ENCODE assay signal across 1 cellular context in genomic region chr6:166382933-166383816, GRCh38.
TF ChIP-seq lines count a peak whose summit lies in the region.

Gene MPC1, minus strand, starts transcription at chr6:166382940. Its CDS starts 64 bp downstream, at chr6:166382876.

TF ChIP-seq in WTC11, 78 proteins besides CTCF, POLR2A, EP300 and RAD21 (continued from another document):
- TF ChIP-seq E2F1 (CRISPR knock-in tag; IDR thresholded peaks at IDR 0.05) (peak; percentile 26; the same call in 1 of the 2 replicates), GABPB1 (CRISPR knock-in tag; IDR thresholded peaks at IDR 0.05) (peak; percentile 80), ZBTB21 (CRISPR knock-in tag; IDR thresholded peaks at IDR 0.05; ENCODE audit: borderline replicate concordance) (0 out of 2 replicates have a peak, but pooled peaks have one; percentile 39), ETV6 (CRISPR knock-in tag; IDR thresholded peaks at IDR 0.05) (peak; percentile 60; the same call in 1 of the 2 replicates), FOXK1 (CRISPR knock-in tag; IDR thresholded peaks at IDR 0.05) (peak; percentile 65; the same call in 1 of the 2 replicates), MAX (CRISPR knock-in tag; IDR thresholded peaks at IDR 0.05) (peak; percentile 8), RORB (CRISPR knock-in tag; IDR thresholded peaks at IDR 0.05) (no peak), ZNF232 (CRISPR knock-in tag; IDR thresholded peaks at IDR 0.05) (peak; percentile 58; the same call in 1 of the 2 replicates), NFE2L1 (CRISPR knock-in tag; IDR thresholded peaks at IDR 0.05) (peak; percentile 86; the same call in 1 of the 2 replicates), JUN (CRISPR knock-in tag; IDR thresholded peaks at IDR 0.05) (peak; percentile 69; the same call in 1 of the 2 replicates), ZNF219 (CRISPR knock-in tag; IDR thresholded peaks at IDR 0.05; ENCODE audit: borderline replicate concordance) (peak; percentile 32; the same call in 1 of the 2 replicates), USF1 (CRISPR knock-in tag; IDR thresholded peaks at IDR 0.05) (0 out of 2 replicates have a peak, but pooled peaks have one; percentile 6), RELA (CRISPR knock-in tag; IDR thresholded peaks at IDR 0.05; ENCODE audit: borderline replicate concordance) (0 out of 2 replicates have a peak, but pooled peaks have one; percentile 42), HMGA2 (CRISPR knock-in tag; IDR thresholded peaks at IDR 0.05) (no peak), FOXP1 (CRISPR knock-in tag; IDR thresholded peaks at IDR 0.05; ENCODE audit: borderline replicate concordance) (peak; percentile 83; the same call in 1 of the 2 replicates), SP1 (CRISPR knock-in tag; conservative IDR thresholded peaks at IDR 0.05) (peak; percentile 99), E2F4 (CRISPR knock-in tag; IDR thresholded peaks at IDR 0.05; ENCODE audit: borderline replicate concordance, low read depth) (peak; percentile 93), TEAD4 (CRISPR knock-in tag; IDR thresholded peaks at IDR 0.05) (no peak), ESRRA (CRISPR knock-in tag; IDR thresholded peaks at IDR 0.05; ENCODE audit: borderline replicate concordance) (peak; percentile 96; the same call in 1 of the 2 replicates), ATF3 (CRISPR knock-in tag; conservative IDR thresholded peaks at IDR 0.05) (no peak), ZNF423 (CRISPR knock-in tag; IDR thresholded peaks at IDR 0.05) (peak; percentile 74), TEAD1 (CRISPR knock-in tag; IDR thresholded peaks at IDR 0.05) (peak; percentile 68; the same call in 1 of the 2 replicates), ZBTB43 (CRISPR knock-in tag; IDR thresholded peaks at IDR 0.05) (0 out of 2 replicates have a peak, but pooled peaks have one; percentile 37), USF2 (CRISPR knock-in tag; IDR thresholded peaks at IDR 0.05) (peak; percentile 43; the same call in 1 of the 2 replicates)
TF ChIP-seq in WTC11: peak in this region for 28.
